9 cellular contexts compared by ENCODE assay signal in genomic region chr18:57837917-57838548, GRCh38. TPM values are rescaled to one million over a fixed set of nuclear protein-coding genes. Genes with fewer than 3 reads are reported as not detected.
DNase-seq lines count a peak whose midpoint lies in the region; ATAC-seq and TF ChIP-seq lines count a peak whose summit lies in the region.
"Had no signal": no experiment of that assay in that cellular context is flagged by ENCODE, and none has a peak within 500 bp of the region (broad histone marks: within the 10 kb centered on the region; RNA-seq: fewer than 3 reads in every experiment).

No MANE protein-coding gene starts in this region.

- no peak overlapping the region for H3K4me3 Mint-ChIP-seq in mesothelial cell of epicardium

- H3K4me3 ChIP-seq in mucosa of descending colon: no peak overlapping the region
- H3K4me3 ChIP-seq: cardiac muscle cell had no signal

- no peak overlapping the region for H3K27ac Mint-ChIP-seq in mesothelial cell of epicardium

- no peaks in the 10 kb centered on the region for H3K36me3 Mint-ChIP-seq in mesothelial cell of epicardium

- no peak for TF ChIP-seq CTCF in mucosa of descending colon (IDR thresholded peaks at IDR 0.05)
- no peak for TF ChIP-seq CTCF in mesothelial cell of epicardium (IDR thresholded peaks at IDR 0.05; ENCODE audit: unreplicated experiment)

- H3K27me3 Mint-ChIP-seq in mesothelial cell of epicardium (ENCODE audit: low read depth): no peaks in the 10 kb centered on the region

- peaks cover under 1% of the 10 kb centered on the region for H3K4me1 Mint-ChIP-seq in mesothelial cell of epicardium

- H3K9me3 ChIP-seq in mucosa of descending colon: no peaks in the 10 kb centered on the region

- intact Hi-C loops in mucosa of descending colon (cut with DNase I, micrococcal nuclease): no loop called here

- peaks cover under 1% of the 10 kb centered on the region for H3K9me3 Mint-ChIP-seq in mesothelial cell of epicardium

- peaks cover 3% of the 10 kb centered on the region for H3K4me1 ChIP-seq in mucosa of descending colon (ENCODE audit: low read depth)

- ATAC-seq in GM18517 (IDR thresholded peaks at IDR 0.05; ENCODE audit: unreplicated experiment): peak; percentile 88
- peak; percentile 83 for ATAC-seq in HG02588 (IDR thresholded peaks at IDR 0.05; ENCODE audit: unreplicated experiment)
- ATAC-seq in mucosa of descending colon: peak; percentile 38

- H3K36me3 ChIP-seq in mucosa of descending colon (ENCODE audit: low read depth): no peaks in the 10 kb centered on the region
- H3K36me3 ChIP-seq: cardiac muscle cell had no signal

- DNase-seq in SK-MEL-5 (ENCODE audit: low read depth, low spot score) (peak; percentile 60), mucosa of descending colon (no peak), hypothalamus (lab: John Stamatoyannopoulos, UW) (no peak), mesothelial cell of epicardium (ENCODE audit: low spot score in 2 of 2, unreplicated experiment in 2 of 2) (no peak), HK-2 (ENCODE audit: unreplicated experiment) (no peak), cerebellar nuclear complex (lab: John Stamatoyannopoulos, UW) (no peak)

- in situ Hi-C loops in SK-MEL-5 (cut with HindIII; ENCODE audit: low pct_unique_long_range_greater_than_20kb, low sequenced_read_pairs): no loop called here

RNA-seq across cellular contexts. Expression of gene ATP8B1, which starts 34.9 kb away (rescaled TPM):
- 0.61 and 0.90 TPM in 2 replicates for total RNA-seq in SK-MEL-5 (2014; rRNA removed; shearing (Covaris generic))
- polyA plus RNA-seq in SK-MEL-5 (2015; cell fraction: cytosol; rRNA removed): 0.94 and 1.4 TPM in 2 replicates
- polyA plus RNA-seq in SK-MEL-5 (2015; cell fraction: nucleus; rRNA removed): 0.43 and 0.47 TPM in 2 replicates
- total RNA-seq in mucosa of descending colon (100 to 1,000 TPM; 175 to 406 (median 316) TPM), mesothelial cell of epicardium (14.0 to 18.5 TPM (median 14.1 TPM) in 3 replicates)

Comparison
In these comparisons a context has a peak if more than half of its experiments do, and no peak if none do; other contexts are left out.
1. ATAC-seq: peak in every context shown above with its lines; median percentile 88 in GM18517; 83 in HG02588; 38 in mucosa of descending colon.